28 cellular contexts compared by ENCODE assay signal in genomic region chr10:69268761-69269416, GRCh38. TPM values are rescaled to one million over a fixed set of nuclear protein-coding genes. Genes with fewer than 3 reads are reported as not detected.
"Had no signal": no experiment of that assay in that cellular context is flagged by ENCODE, and none has a peak within 500 bp of the region (broad histone marks: within the 10 kb centered on the region; RNA-seq: fewer than 3 reads in every experiment).

No MANE protein-coding gene starts in this region.

- H3K4me3 ChIP-seq: body of pancreas, gastrocnemius medialis, ovary, psoas muscle, right atrium auricular region, upper lobe of right lung had no signal

- H3K4me1 Mint-ChIP-seq: activated naive CD8-positive, alpha-beta T cell treated with anti-CD3 and anti-CD28 coated beads, Interleukin-2, amount 50 U/mL, for 24 hours; nephron had no signal

- H3K9me3 ChIP-seq: body of pancreas, gastrocnemius medialis, neutrophil, ovary, psoas muscle, right atrium auricular region, upper lobe of right lung had no signal

- H3K27ac Mint-ChIP-seq: activated CD4-positive, alpha-beta T cell treated with anti-CD3 and anti-CD28 coated beads for 36 hours; activated naive CD4-positive, alpha-beta T cell treated with anti-CD3 and anti-CD28 coated beads, Interleukin-2, amount 10 ng/mL, durations not matched to agents 7 days and 5 days; activated naive CD8-positive, alpha-beta T cell treated with anti-CD3 and anti-CD28 coated beads, Interleukin-2, amount 50 U/mL, for 24 hours; activated T-helper 2 cell treated with anti-CD3 and anti-CD28 coated beads, Interferon-gamma antibody, Interleukin-2, Interleukin-4, amounts not matched to agents 10 μg/mL and 5 μg/mL and 100 μg/mL, durations not matched to agents 14 hours and 24 hours and 36 hours; dendritic cell treated with granulocyte-macrophage colony-stimulating factor and Interleukin-4, amounts not matched to agents 40 ng/mL and 50 ng/mL, for 4 days; nephron; T-cell; T-helper 2 cell treated with Interferon-gamma antibody and Interleukin-4, amounts not matched to agents 5 μg/mL and 100 μg/mL, for 36 hours; WTC11 had no signal

- ATAC-seq: activated CD4-positive, alpha-beta T cell treated with anti-CD3 and anti-CD28 coated beads for 36 hours; activated naive CD8-positive, alpha-beta T cell treated with anti-CD3 and anti-CD28 coated beads, Interleukin-2, amount 50 U/mL, for 24 hours; activated T-cell treated with anti-CD3 and anti-CD28 coated beads, Interleukin-2, amount 50 U/mL, for 4 hours; body of pancreas; gastrocnemius medialis; left ventricle myocardium superior; psoas muscle; stimulated activated naive CD8-positive, alpha-beta T cell treated with anti-CD3 and anti-CD28 coated beads, Interleukin-15, Interleukin-2, amounts not matched to agents 100 U/mL and 50 U/mL, for 24 hours; T-cell; upper lobe of right lung; WTC11 had no signal

- H3K27me3 ChIP-seq: body of pancreas, gastrocnemius medialis, ovary, right atrium auricular region, upper lobe of right lung had no signal

- H3K27ac ChIP-seq: body of pancreas, gastrocnemius medialis, neutrophil, ovary, psoas muscle, right atrium auricular region, upper lobe of right lung had no signal

- H3K4me3 Mint-ChIP-seq: activated CD4-positive, alpha-beta T cell treated with anti-CD3 and anti-CD28 coated beads for 36 hours; activated naive CD4-positive, alpha-beta T cell treated with anti-CD3 and anti-CD28 coated beads, Interleukin-2, amount 10 ng/mL, durations not matched to agents 7 days and 5 days; activated naive CD8-positive, alpha-beta T cell treated with anti-CD3 and anti-CD28 coated beads, Interleukin-2, amount 50 U/mL, for 24 hours; activated T-cell treated with anti-CD3 and anti-CD28 coated beads, Interleukin-2, amount 50 U/mL, for 4 hours; dendritic cell treated with granulocyte-macrophage colony-stimulating factor and Interleukin-4, amounts not matched to agents 40 ng/mL and 50 ng/mL, for 4 days; nephron; T-cell; T-helper 2 cell treated with Interferon-gamma antibody and Interleukin-4, amounts not matched to agents 5 μg/mL and 100 μg/mL, for 36 hours; WTC11 had no signal

- H3K27me3 Mint-ChIP-seq: activated CD4-positive, alpha-beta T cell treated with anti-CD3 and anti-CD28 coated beads for 36 hours; activated naive CD8-positive, alpha-beta T cell treated with anti-CD3 and anti-CD28 coated beads, Interleukin-2, amount 50 U/mL, for 24 hours; T-cell had no signal

- DNase-seq: activated CD4-positive, alpha-beta T cell treated with anti-CD3 and anti-CD28 coated beads for 36 hours; activated CD4-positive, alpha-beta T cell treated with anti-CD3 and anti-CD28 coated beads, Interleukin-2, amount 50 U/mL, for 4 hours; activated CD8-positive, alpha-beta memory T cell treated with anti-CD3 and anti-CD28 coated beads, Interleukin-2, amount 50 U/mL, for 48 hours; activated naive CD4-positive, alpha-beta T cell treated with anti-CD3 and anti-CD28 coated beads, Interleukin-2, amount 10 ng/mL, durations not matched to agents 7 days and 5 days; activated naive CD8-positive, alpha-beta T cell treated with anti-CD3 and anti-CD28 coated beads, Interleukin-2, amount 50 U/mL, for 24 hours; activated T-cell treated with anti-CD3 and anti-CD28 coated beads, Interleukin-2, amount 50 U/mL, for 4 hours; anterior cingulate cortex; body of pancreas; caudate nucleus; effector CD4-positive, alpha-beta T cell; erythroblast; gastrocnemius medialis; hippocampal formation; left ventricle myocardium superior; ovary; psoas muscle; stimulated activated CD4-positive, alpha-beta T cell treated with anti-CD3 and anti-CD28 coated beads, Interleukin-4, amount 100 ng/mL, for 4 hours; stimulated activated naive CD8-positive, alpha-beta T cell treated with anti-CD3 and anti-CD28 coated beads, Interleukin-15, Interleukin-2, amounts not matched to agents 100 U/mL and 50 U/mL, for 24 hours; T-cell; upper lobe of right lung had no signal

- H3K4me1 ChIP-seq: body of pancreas, gastrocnemius medialis, psoas muscle, right atrium auricular region, upper lobe of right lung had no signal

- H3K9me3 Mint-ChIP-seq: activated naive CD4-positive, alpha-beta T cell treated with anti-CD3 and anti-CD28 coated beads, Interleukin-2, amount 10 ng/mL, durations not matched to agents 7 days and 5 days; activated naive CD8-positive, alpha-beta T cell treated with anti-CD3 and anti-CD28 coated beads, Interleukin-2, amount 50 U/mL, for 24 hours; activated T-cell treated with anti-CD3 and anti-CD28 coated beads, Interleukin-2, amount 50 U/mL, for 4 hours; activated T-helper 2 cell treated with anti-CD3 and anti-CD28 coated beads, Interferon-gamma antibody, Interleukin-2, Interleukin-4, amounts not matched to agents 10 μg/mL and 5 μg/mL and 100 μg/mL, durations not matched to agents 14 hours and 24 hours and 36 hours; dendritic cell treated with granulocyte-macrophage colony-stimulating factor and Interleukin-4, amounts not matched to agents 40 ng/mL and 50 ng/mL, for 4 days; T-cell; T-helper 2 cell treated with Interferon-gamma antibody and Interleukin-4, amounts not matched to agents 5 μg/mL and 100 μg/mL, for 36 hours; WTC11 had no signal

- H3K36me3 Mint-ChIP-seq: activated naive CD4-positive, alpha-beta T cell treated with anti-CD3 and anti-CD28 coated beads, Interleukin-2, amount 10 ng/mL, durations not matched to agents 7 days and 5 days; T-cell; WTC11 had no signal

RNA-seq across cellular contexts. Expression of gene HKDC1, which starts 48.8 kb away (rescaled TPM):
- total RNA-seq: activated CD8-positive, alpha-beta memory T cell treated with anti-CD3 and anti-CD28 coated beads for 36 hours; left ventricle myocardium superior; psoas muscle had no signal
